ENCODE assay signal across 1 cellular context in genomic region chr2:186485871-186486650, GRCh38.
TF ChIP-seq lines count a peak whose summit lies in the region.

Gene ZC3H15, plus strand, starts transcription at chr2:186486260. Its CDS starts 123 bp downstream, at chr2:186486383.

TF ChIP-seq in HepG2, 621 proteins besides CTCF, POLR2A, EP300 and RAD21 (continued from another document and continues in another):
- TF ChIP-seq DZIP1 (CRISPR knock-in tag; IDR thresholded peaks at IDR 0.05), result peak; percentile 47; the same call in 1 of the 2 replicates
- TF ChIP-seq NR2F1 (CRISPR knock-in tag; IDR thresholded peaks at IDR 0.05), result peak; percentile 58 to 75
- peak; percentile 72; the same call in 1 of the 2 replicates for TF ChIP-seq ZNF44 (CRISPR knock-in tag; IDR thresholded peaks at IDR 0.05)
- peak; percentile 81 for TF ChIP-seq CBX1 (IDR thresholded peaks at IDR 0.05; ENCODE audit: low read depth)
- TF ChIP-seq PHF5A (CRISPR knock-in tag; IDR thresholded peaks at IDR 0.05; ENCODE audit: low read depth, unreplicated experiment), result peak; percentile 85
- TF ChIP-seq ZNF282 (IDR thresholded peaks at IDR 0.05; ENCODE audit: partially characterized antibody), result no peak
- TF ChIP-seq HINFP (CRISPR knock-in tag; IDR thresholded peaks at IDR 0.05; ENCODE audit: low read depth), result peak; percentile 77; the same call in 1 of the 2 replicates
- TF ChIP-seq ZNF891 (CRISPR knock-in tag; IDR thresholded peaks at IDR 0.05), result peak; percentile 91; the same call in 1 of the 2 replicates
- 0 out of 2 replicates have a peak, but pooled peaks have one; percentile 40 for TF ChIP-seq NCOR1 (IDR thresholded peaks at IDR 0.05; ENCODE audit: borderline replicate concordance, low read length)
- TF ChIP-seq ATRX (CRISPR knock-in tag; IDR thresholded peaks at IDR 0.05; ENCODE audit: borderline replicate concordance), result no peak
- peak; percentile 99 for TF ChIP-seq KMT2B (CRISPR knock-in tag; IDR thresholded peaks at IDR 0.05)
- TF ChIP-seq RBAK (CRISPR knock-in tag; IDR thresholded peaks at IDR 0.05), result peak; percentile 60; the same call in 1 of the 2 replicates
- peak; percentile 98 for TF ChIP-seq HMGXB3 (CRISPR knock-in tag; IDR thresholded peaks at IDR 0.05; ENCODE audit: borderline replicate concordance)
- peak; percentile 96 for TF ChIP-seq KDM4B (CRISPR knock-in tag; IDR thresholded peaks at IDR 0.05)
- TF ChIP-seq HOXD1 (CRISPR knock-in tag; IDR thresholded peaks at IDR 0.05), result peak; percentile 94
- 0 out of 2 replicates have a peak, but pooled peaks have one; percentile 66 for TF ChIP-seq ZFAT (CRISPR knock-in tag; conservative IDR thresholded peaks at IDR 0.05)
- peak; percentile 93 for TF ChIP-seq THAP7 (CRISPR knock-in tag; IDR thresholded peaks at IDR 0.05)
- TF ChIP-seq DRAP1 (CRISPR knock-in tag; IDR thresholded peaks at IDR 0.05), result peak; percentile 95
- TF ChIP-seq MEIS1 (CRISPR knock-in tag; IDR thresholded peaks at IDR 0.05; ENCODE audit: borderline replicate concordance), result peak; percentile 52; the same call in 1 of the 2 replicates
- peak; percentile 93; the same call in 1 of the 2 replicates for TF ChIP-seq ZNF556 (CRISPR knock-in tag; IDR thresholded peaks at IDR 0.05; ENCODE audit: borderline replicate concordance)
- peak; percentile 83 for TF ChIP-seq AGO1 (IDR thresholded peaks at IDR 0.05; ENCODE audit: low read depth, low read length, poor library complexity, severe bottlenecking)
- TF ChIP-seq SRF (IDR thresholded peaks at IDR 0.05; ENCODE audit: low read depth, low read length), result peak; percentile 80; the same call in 1 of the 2 replicates
- TF ChIP-seq NRL (CRISPR knock-in tag; IDR thresholded peaks at IDR 0.05; ENCODE audit: borderline replicate concordance), result peak; percentile 97; the same call in 1 of the 2 replicates
- no peak for TF ChIP-seq HNRNPUL1 (IDR thresholded peaks at IDR 0.05; ENCODE audit: low read depth, low read length)
- TF ChIP-seq DBP (CRISPR knock-in tag; IDR thresholded peaks at IDR 0.05; ENCODE audit: not compliant biosample characterization), result peak; percentile 90
- TF ChIP-seq GABPA (IDR thresholded peaks at IDR 0.05; ENCODE audit: low read depth, low read length), result peak; percentile 47; the same call in 1 of the 2 replicates
- TF ChIP-seq GABPA (CRISPR knock-in tag; IDR thresholded peaks at IDR 0.05; ENCODE audit: low read depth), result peak; percentile 87
- TF ChIP-seq ARID5B (CRISPR knock-in tag; IDR thresholded peaks at IDR 0.05), result peak; percentile 85
- TF ChIP-seq NFYB (CRISPR knock-in tag; IDR thresholded peaks at IDR 0.05), result peak; percentile 87
- peak in 1 of 2 experiments; percentile 91; a peak in 2 of 4 replicates for TF ChIP-seq KLF16 (CRISPR knock-in tag; IDR thresholded peaks at IDR 0.05)
- no peak for TF ChIP-seq RARG (CRISPR knock-in tag; IDR thresholded peaks at IDR 0.05; ENCODE audit: low read depth)
- peak; percentile 89 for TF ChIP-seq ZMAT3 (CRISPR knock-in tag; conservative IDR thresholded peaks at IDR 0.05)
- TF ChIP-seq CREM (IDR thresholded peaks at IDR 0.05), result peak; percentile 93
- no peak for TF ChIP-seq CREM (CRISPR knock-in tag; IDR thresholded peaks at IDR 0.05)
- TF ChIP-seq ARID2 (CRISPR knock-in tag; IDR thresholded peaks at IDR 0.05; ENCODE audit: borderline replicate concordance), result peak; percentile 92
- peak; percentile 55; the same call in 1 of the 2 replicates for TF ChIP-seq ZHX1 (CRISPR knock-in tag; IDR thresholded peaks at IDR 0.05; ENCODE audit: low read depth)
- peak; percentile 84 for TF ChIP-seq ZNF451 (CRISPR knock-in tag; IDR thresholded peaks at IDR 0.05)
- 0 out of 2 replicates have a peak, but pooled peaks have one; percentile 67 for TF ChIP-seq HOXA9 (CRISPR knock-in tag; IDR thresholded peaks at IDR 0.05; ENCODE audit: borderline replicate concordance)
- TF ChIP-seq ZNF362 (CRISPR knock-in tag; IDR thresholded peaks at IDR 0.05; ENCODE audit: borderline replicate concordance), result peak; percentile 7; the same call in 1 of the 2 replicates
- TF ChIP-seq ZNF557 (CRISPR knock-in tag; IDR thresholded peaks at IDR 0.05), result peak; percentile 28; the same call in 1 of the 2 replicates
- TF ChIP-seq TARDBP (CRISPR knock-in tag; IDR thresholded peaks at IDR 0.05), result peak; percentile 90
